9 cellular contexts compared by ENCODE assay signal in the genomic region with DNA sequence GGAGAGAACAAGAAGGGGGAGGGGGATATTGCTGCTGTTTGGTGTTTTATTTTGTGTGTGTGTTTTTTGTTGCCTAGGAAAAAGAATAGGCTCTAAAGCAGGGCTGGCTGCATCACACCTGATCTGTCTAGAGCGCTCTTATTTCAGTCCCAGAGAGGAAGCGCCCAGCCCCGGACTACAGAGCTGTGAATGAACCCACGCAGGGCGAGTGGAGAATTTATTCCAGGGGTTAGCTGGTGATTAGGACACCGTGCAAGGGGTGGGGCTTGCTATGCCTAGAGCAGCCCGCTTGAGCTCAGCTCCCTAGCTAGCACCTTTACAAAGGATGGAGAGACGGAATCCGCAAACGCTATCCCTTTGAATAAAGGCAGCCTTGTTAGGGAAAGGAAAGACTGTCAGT. TPM values are rescaled to one million over a fixed set of nuclear protein-coding genes. Genes with fewer than 3 reads are reported as not detected.
DNase-seq lines count a peak whose midpoint lies in the region; ATAC-seq and TF ChIP-seq lines count a peak whose summit lies in the region.
"Had no signal": no experiment of that assay in that cellular context is flagged by ENCODE, and none has a peak within 500 bp of the region (broad histone marks: within the 10 kb centered on the region; RNA-seq: fewer than 3 reads in every experiment).

No MANE protein-coding gene starts in this region.

- H3K4ac ChIP-seq in neuronal stem cell (ENCODE audit: low read length) = no peak overlapping the region

- CTCF ChIA-PET in CD8-positive, alpha-beta T cell (lab: Charles Lee) = no interaction called here
- CTCF ChIA-PET in WTC11 (lab: Charles Lee) = interaction anchor here (1.6 kb wide), 1 partner anchor 102 kb away, joined by 4 read pairs; no protein-coding TSS in a partner anchor

- peak overlapping the region; percentile 94 for H2BK120ac ChIP-seq in neuronal stem cell (ENCODE audit: low read depth, low read length)

- H3K9ac ChIP-seq in neuronal stem cell (ENCODE audit: low read depth, low read length, poor library complexity) = no peak overlapping the region

- in situ Hi-C loops in KBM-7 (cut with MboI; ENCODE audit: low pct_unique_long_range_greater_than_20kb, low sequenced_read_pairs) = no loop called here

- no peaks in the 10 kb centered on the region for H3K27me3 ChIP-seq in CD8-positive, alpha-beta T cell (ENCODE audit: insufficient read depth, low read length)
- peaks cover 0 to 40% (median 0%) of the 10 kb centered on the region in 3 experiments for H3K27me3 ChIP-seq in neuronal stem cell (ENCODE audit: control insufficient read depth in 3 of 3, insufficient read depth in 3 of 3, low read depth in 1 of 3, low read length in 3 of 3)

- no peak overlapping the region for H3K4me3 ChIP-seq in CD8-positive, alpha-beta T cell (ENCODE audit: low read depth, low read length)
- H3K4me3 ChIP-seq in neuronal stem cell (ENCODE audit: low read length in 2 of 2) = peak overlapping the region; percentile 32 to 76

- H3K4me3 Mint-ChIP-seq in CD8-positive, alpha-beta T cell = peak overlapping the region; percentile 32
- H3K4me3 Mint-ChIP-seq in WTC11 (peak overlapping the region; percentile 79), glutamatergic neuron (ENCODE audit: unreplicated experiment) (peak overlapping the region; percentile 90)

- no peak overlapping the region for H4K8ac ChIP-seq in neuronal stem cell (ENCODE audit: low read depth, low read length)

- no peak overlapping the region for H2BK12ac ChIP-seq in neuronal stem cell (ENCODE audit: low read length)

- POLR2A ChIA-PET in CD8-positive, alpha-beta T cell (lab: Charles Lee) = no interaction called here
- POLR2A ChIA-PET in WTC11 (lab: Charles Lee) = interaction anchor here (1.4 kb wide), 1 partner anchor 26 kb away, joined by 3 read pairs; no protein-coding TSS in a partner anchor

- no peak overlapping the region for H3K27ac Mint-ChIP-seq in CD8-positive, alpha-beta T cell
- H3K27ac Mint-ChIP-seq in WTC11 (no peak overlapping the region), glutamatergic neuron (ENCODE audit: unreplicated experiment) (peak overlapping the region; percentile 92)
- H3K27ac Mint-ChIP-seq: naive B cell had no signal

- H3K36me3 Mint-ChIP-seq in CD8-positive, alpha-beta T cell = no peaks in the 10 kb centered on the region
- H3K36me3 Mint-ChIP-seq in WTC11 (no peaks in the 10 kb centered on the region), glutamatergic neuron (ENCODE audit: unreplicated experiment) (no peaks in the 10 kb centered on the region)
- H3K36me3 Mint-ChIP-seq: naive B cell had no signal

- no CpG with 5 or more reads among the region's 10 CpGs for WGBS in neuronal stem cell (ENCODE audit: extremely low coverage in 2 of 2, insufficient read length in 2 of 2, insufficient replicate concordance in 1 of 2), 2 donors

- peaks cover 22% of the 10 kb centered on the region for H3K27me3 Mint-ChIP-seq in CD8-positive, alpha-beta T cell (ENCODE audit: low read depth)
- H3K27me3 Mint-ChIP-seq in WTC11 (ENCODE audit: low read depth) (peaks cover 34% of the 10 kb centered on the region), glutamatergic neuron (ENCODE audit: unreplicated experiment) (no peaks in the 10 kb centered on the region)

- no peaks in the 10 kb centered on the region for H3K9me3 Mint-ChIP-seq in CD8-positive, alpha-beta T cell
- H3K9me3 Mint-ChIP-seq in WTC11 (no peaks in the 10 kb centered on the region), glutamatergic neuron (ENCODE audit: unreplicated experiment) (peaks cover 3% of the 10 kb centered on the region)
- H3K9me3 Mint-ChIP-seq: naive B cell had no signal

- no peak for DNase-seq in CD8-positive, alpha-beta T cell
- peak; percentile 13 for DNase-seq in KBM-7
- peak; percentile 56 for DNase-seq in WTC11 (ENCODE audit: low spot score)
- DNase-seq in glutamatergic neuron = peak; percentile 50
- peak; percentile 64 for DNase-seq in neuronal stem cell (ENCODE audit: low spot score)
- no peak for DNase-seq in RKO (ENCODE audit: low spot score)
- DNase-seq in stimulated activated naive CD4-positive, alpha-beta T cell (lab: John Stamatoyannopoulos, UW) = no peak
- DNase-seq: naive B cell had no signal

- H2BK15ac ChIP-seq in neuronal stem cell (ENCODE audit: low read length) = no peak overlapping the region

- no peak overlapping the region for H2AK5ac ChIP-seq in neuronal stem cell (ENCODE audit: low read depth, low read length)

- H3K36me3 ChIP-seq in CD8-positive, alpha-beta T cell (ENCODE audit: insufficient read depth, low read length) = no peaks in the 10 kb centered on the region
- H3K36me3 ChIP-seq in neuronal stem cell (replicated peaks in 1 of 2; ENCODE audit: control insufficient read depth in 2 of 2, insufficient read depth in 2 of 2, low read length in 2 of 2) = no peaks in the 10 kb centered on the region

- peak overlapping the region; percentile 88 for H2AFZ ChIP-seq in neuronal stem cell (ENCODE audit: low read length)

- peak overlapping the region; percentile 68 for H3K18ac ChIP-seq in neuronal stem cell (ENCODE audit: low read length)

- H2BK5ac ChIP-seq in neuronal stem cell (ENCODE audit: low read length) = peak overlapping the region; percentile 56

- peaks cover 11% of the 10 kb centered on the region for H3K4me1 Mint-ChIP-seq in CD8-positive, alpha-beta T cell (ENCODE audit: low read depth)
- H3K4me1 Mint-ChIP-seq in WTC11 (peaks cover 11% of the 10 kb centered on the region), glutamatergic neuron (ENCODE audit: low read depth, unreplicated experiment) (peaks cover 9% of the 10 kb centered on the region)

- H3K4me1 ChIP-seq in CD8-positive, alpha-beta T cell (ENCODE audit: insufficient read depth, low read length) = no peaks in the 10 kb centered on the region
- H3K4me1 ChIP-seq in neuronal stem cell (ENCODE audit: control insufficient read depth in 2 of 2, insufficient read depth in 1 of 2, low read depth in 1 of 2, low read length in 2 of 2) = peaks cover 6% of the 10 kb centered on the region in 2 donors

- no peak for ATAC-seq in CD8-positive, alpha-beta T cell
- peak; percentile 83 for ATAC-seq in WTC11
- no peak for ATAC-seq in HG02981 (IDR thresholded peaks at IDR 0.05; ENCODE audit: unreplicated experiment)

- H3K23ac ChIP-seq in neuronal stem cell (ENCODE audit: low read depth, low read length, poor library complexity) = no peak overlapping the region

- no peak overlapping the region for H3K27ac ChIP-seq in CD8-positive, alpha-beta T cell (ENCODE audit: low read depth, low read length)
- peak overlapping the region; percentile 55 for H3K27ac ChIP-seq in neuronal stem cell (replicated peaks; ENCODE audit: low read length)

- no peaks in the 10 kb centered on the region for H3K79me1 ChIP-seq in neuronal stem cell (ENCODE audit: low read depth, low read length)

- H3K14ac ChIP-seq in neuronal stem cell (ENCODE audit: low read length) = no peak overlapping the region

- peak overlapping the region; percentile 82 for H3K4me2 ChIP-seq in neuronal stem cell (ENCODE audit: insufficient read depth, low read length, poor library complexity, severe bottlenecking)

- no peak for TF ChIP-seq CTCF in CD8-positive, alpha-beta T cell (IDR thresholded peaks at IDR 0.05)
- TF ChIP-seq CTCF in WTC11 (IDR thresholded peaks at IDR 0.05) (no peak), glutamatergic neuron (IDR thresholded peaks at IDR 0.05; ENCODE audit: partially characterized antibody, unreplicated experiment) (no peak)

- H4K91ac ChIP-seq in neuronal stem cell (ENCODE audit: low read depth, low read length, poor library complexity) = no peak overlapping the region

- no peaks in the 10 kb centered on the region for H3K9me3 ChIP-seq in CD8-positive, alpha-beta T cell (ENCODE audit: low read length)
- H3K9me3 ChIP-seq in neuronal stem cell (replicated peaks in 1 of 2; ENCODE audit: control insufficient read depth in 2 of 2, insufficient read depth in 1 of 2, low read depth in 1 of 2, low read length in 2 of 2) = no peaks in the 10 kb centered on the region

- intact Hi-C loops in CD8-positive, alpha-beta T cell (cut with DNase I, micrococcal nuclease) = no loop called here

TF ChIP-seq in WTC11, 78 proteins besides CTCF, POLR2A, EP300 and RAD21:
- TF ChIP-seq KAT7 (CRISPR knock-in tag; IDR thresholded peaks at IDR 0.05; ENCODE audit: borderline replicate concordance) = no peak
- no peak for TF ChIP-seq NR1H2 (CRISPR knock-in tag; IDR thresholded peaks at IDR 0.05)
- no peak for TF ChIP-seq CREM (CRISPR knock-in tag; IDR thresholded peaks at IDR 0.05)
- no peak for TF ChIP-seq NFATC4 (CRISPR knock-in tag; IDR thresholded peaks at IDR 0.05)
- no peak for TF ChIP-seq ZNF232 (CRISPR knock-in tag; IDR thresholded peaks at IDR 0.05)
- no peak for TF ChIP-seq SP1 (CRISPR knock-in tag; conservative IDR thresholded peaks at IDR 0.05)
- TF ChIP-seq OVOL2 (CRISPR knock-in tag; IDR thresholded peaks at IDR 0.05; ENCODE audit: borderline replicate concordance) = no peak
- TF ChIP-seq FOXP1 (CRISPR knock-in tag; IDR thresholded peaks at IDR 0.05; ENCODE audit: borderline replicate concordance) = no peak
- TF ChIP-seq, protein P1, sequence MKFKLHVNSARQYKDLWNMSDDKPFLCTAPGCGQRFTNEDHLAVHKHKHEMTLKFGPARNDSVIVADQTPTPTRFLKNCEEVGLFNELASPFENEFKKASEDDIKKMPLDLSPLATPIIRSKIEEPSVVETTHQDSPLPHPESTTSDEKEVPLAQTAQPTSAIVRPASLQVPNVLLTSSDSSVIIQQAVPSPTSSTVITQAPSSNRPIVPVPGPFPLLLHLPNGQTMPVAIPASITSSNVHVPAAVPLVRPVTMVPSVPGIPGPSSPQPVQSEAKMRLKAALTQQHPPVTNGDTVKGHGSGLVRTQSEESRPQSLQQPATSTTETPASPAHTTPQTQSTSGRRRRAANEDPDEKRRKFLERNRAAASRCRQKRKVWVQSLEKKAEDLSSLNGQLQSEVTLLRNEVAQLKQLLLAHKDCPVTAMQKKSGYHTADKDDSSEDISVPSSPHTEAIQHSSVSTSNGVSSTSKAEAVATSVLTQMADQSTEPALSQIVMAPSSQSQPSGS (CRISPR knock-in tag; IDR thresholded peaks at IDR 0.05; ENCODE audit: borderline replicate concordance, low read depth) = no peak
- TF ChIP-seq RELA (CRISPR knock-in tag; IDR thresholded peaks at IDR 0.05; ENCODE audit: borderline replicate concordance) = no peak
- TF ChIP-seq FOXJ3 (CRISPR knock-in tag; IDR thresholded peaks at IDR 0.05; ENCODE audit: borderline replicate concordance) = no peak
- TF ChIP-seq TEAD4 (CRISPR knock-in tag; IDR thresholded peaks at IDR 0.05) = no peak
- TF ChIP-seq CREB1 (CRISPR knock-in tag; IDR thresholded peaks at IDR 0.05) = no peak
- TF ChIP-seq SMAD3 (CRISPR knock-in tag; IDR thresholded peaks at IDR 0.05; ENCODE audit: borderline replicate concordance) = no peak
- TF ChIP-seq SOX15 (CRISPR knock-in tag; IDR thresholded peaks at IDR 0.05) = no peak

RNA-seq across cellular contexts. Expression of gene FAM13C, which starts 0.6 kb away (rescaled TPM):
- not detected for total RNA-seq in CD8-positive, alpha-beta T cell
- total RNA-seq in WTC11 (2021) (0.82 to 1.5 TPM (median 0.89 TPM) in 3 replicates), glutamatergic neuron (ENCODE audit: unreplicated experiment) (17.8 TPM)
- 13.0 TPM for polyA plus RNA-seq in neuronal stem cell (2013, experiment 1 of 2)
- polyA plus RNA-seq in neuronal stem cell (2013, experiment 2 of 2) = 13.1 TPM

Comparison
In these comparisons a context has a peak if more than half of its experiments do, and no peak if none do; other contexts are left out.
1. DNase-seq: peak in KBM-7 (single experiment), WTC11 (single experiment), glutamatergic neuron (single experiment) and neuronal stem cell (single experiment); none in CD8-positive, alpha-beta T cell (0 of 7), RKO (single experiment) and stimulated activated naive CD4-positive, alpha-beta T cell (0 of 6).
2. H3K4me3 Mint-ChIP-seq: peak in every context shown above with its lines; median percentile 90 in glutamatergic neuron; 79 in WTC11; 32 in CD8-positive, alpha-beta T cell.